11 cellular contexts compared by ENCODE assay signal in the genomic region with DNA sequence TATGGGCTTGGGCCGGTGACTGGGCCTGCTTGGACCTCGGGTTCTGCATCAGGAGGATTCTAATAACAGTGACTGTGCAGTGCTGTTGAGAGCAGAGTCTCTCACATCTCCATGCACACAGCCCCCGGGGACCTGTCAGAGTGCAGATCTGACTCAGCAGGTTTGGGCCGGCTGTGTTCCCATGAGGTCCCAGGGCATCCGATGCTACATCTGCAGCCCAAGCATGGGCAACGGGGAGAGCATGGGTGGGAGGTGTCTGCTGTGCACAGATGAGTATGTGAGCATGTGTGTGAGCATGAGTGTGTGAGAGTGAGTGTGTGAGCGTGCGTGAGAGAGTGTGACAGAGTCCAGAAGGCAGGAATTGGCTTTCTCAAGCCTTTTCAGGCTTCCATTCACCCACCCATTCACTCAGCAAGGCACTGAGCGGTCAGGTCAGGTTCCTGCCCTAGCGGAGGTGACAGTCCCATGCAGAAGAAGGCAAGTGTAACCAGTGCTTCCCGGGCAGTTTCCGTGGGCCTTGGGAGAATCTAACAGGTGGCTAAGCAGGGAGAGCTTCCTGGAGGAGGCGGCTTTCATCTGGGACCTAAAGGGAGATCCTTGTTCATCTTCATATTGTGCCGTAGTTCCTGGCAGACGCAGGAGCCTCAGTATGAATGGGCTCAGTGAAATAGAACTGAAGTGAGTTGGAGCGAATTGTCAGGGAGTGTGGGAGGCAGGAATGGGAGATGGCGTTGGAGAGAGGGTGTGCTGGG.
DNase-seq lines count a peak whose midpoint lies in the region; ATAC-seq lines count a peak whose summit lies in the region.
"Had no signal": no experiment of that assay in that cellular context is flagged by ENCODE, and none has a peak within 500 bp of the region (broad histone marks: within the 10 kb centered on the region; RNA-seq: fewer than 3 reads in every experiment).

No MANE protein-coding gene starts in this region.

- H3K27ac ChIP-seq in neuronal stem cell (replicated peaks; ENCODE audit: low read length): no peak overlapping the region

- H2BK120ac ChIP-seq in neuronal stem cell (ENCODE audit: low read depth, low read length): no peak overlapping the region

- H3K4ac ChIP-seq in neuronal stem cell (ENCODE audit: low read length): no peak overlapping the region

- no peak for DNase-seq in neuronal stem cell (ENCODE audit: low spot score)
- no peak for DNase-seq in dermis blood vessel endothelial cell
- no peak for DNase-seq in NCI-H1105 treated with DMSO at 0.1 percent for 48 hours (lab: John Stamatoyannopoulos, UW)
- DNase-seq: activated naive CD4-positive, alpha-beta T cell treated with anti-CD3 and anti-CD28 coated beads, Interleukin-2, amount 10 ng/mL, durations not matched to agents 7 days and 5 days; MM.1S; naive B cell; T-cell had no signal

- H3K14ac ChIP-seq in neuronal stem cell (ENCODE audit: low read length): no peak overlapping the region

- H2AFZ ChIP-seq in neuronal stem cell (ENCODE audit: low read length): peak overlapping the region; percentile 35

- no peak overlapping the region for H3K4me2 ChIP-seq in neuronal stem cell (ENCODE audit: insufficient read depth, low read length, poor library complexity, severe bottlenecking)

- no peak overlapping the region for H4K91ac ChIP-seq in neuronal stem cell (ENCODE audit: low read depth, low read length, poor library complexity)

- no peak overlapping the region for H4K8ac ChIP-seq in neuronal stem cell (ENCODE audit: low read depth, low read length)

- H3K9me3 ChIP-seq in neuronal stem cell (replicated peaks in 1 of 2; ENCODE audit: control insufficient read depth in 2 of 2, insufficient read depth in 1 of 2, low read depth in 1 of 2, low read length in 2 of 2): peaks cover 0 to 2% of the 10 kb centered on the region in 2 donors

- H3K18ac ChIP-seq in neuronal stem cell (ENCODE audit: low read length): peak overlapping the region; percentile 70

- H3K36me3 ChIP-seq in neuronal stem cell (replicated peaks in 1 of 2; ENCODE audit: control insufficient read depth in 2 of 2, insufficient read depth in 2 of 2, low read length in 2 of 2): no peaks in the 10 kb centered on the region

- no peaks in the 10 kb centered on the region for H3K27me3 ChIP-seq in neuronal stem cell (ENCODE audit: control insufficient read depth in 3 of 3, insufficient read depth in 3 of 3, low read depth in 1 of 3, low read length in 3 of 3)

- no peak overlapping the region for H2BK15ac ChIP-seq in neuronal stem cell (ENCODE audit: low read length)

- peak overlapping the region; percentile 2 for H3K9ac ChIP-seq in neuronal stem cell (ENCODE audit: low read depth, low read length, poor library complexity)

- no peak overlapping the region for H3K23ac ChIP-seq in neuronal stem cell (ENCODE audit: low read depth, low read length, poor library complexity)

- no peak overlapping the region for H3K4me3 ChIP-seq in neuronal stem cell (ENCODE audit: low read length in 2 of 2)

- ATAC-seq in GM18868 (IDR thresholded peaks at IDR 0.05; ENCODE audit: unreplicated experiment) (peak; percentile 95), GM21723 (IDR thresholded peaks at IDR 0.05; ENCODE audit: unreplicated experiment) (peak; percentile 89), HG03558 (IDR thresholded peaks at IDR 0.05; ENCODE audit: extremely low read depth, unreplicated experiment) (peak; percentile 74), GM21786 (IDR thresholded peaks at IDR 0.05; ENCODE audit: unreplicated experiment) (no peak)
- ATAC-seq: T-cell had no signal

- H2AK5ac ChIP-seq in neuronal stem cell (ENCODE audit: low read depth, low read length): peak overlapping the region; percentile 77

- H2BK12ac ChIP-seq in neuronal stem cell (ENCODE audit: low read length): no peak overlapping the region

- H2BK5ac ChIP-seq in neuronal stem cell (ENCODE audit: low read length): peak overlapping the region; percentile 67

- no CpG with 5 or more reads among the region's 17 CpGs for WGBS in neuronal stem cell (ENCODE audit: extremely low coverage in 2 of 2, insufficient read length in 2 of 2, insufficient replicate concordance in 1 of 2), 2 donors

- H3K4me1 ChIP-seq in neuronal stem cell (ENCODE audit: control insufficient read depth in 2 of 2, insufficient read depth in 1 of 2, low read depth in 1 of 2, low read length in 2 of 2): peaks cover 0 to 5% of the 10 kb centered on the region in 2 donors

- no peaks in the 10 kb centered on the region for H3K79me1 ChIP-seq in neuronal stem cell (ENCODE audit: low read depth, low read length)
